13 cellular contexts compared by ENCODE assay signal in genomic region chr6:26493258-26493657, GRCh38. TPM values are rescaled to one million over a fixed set of nuclear protein-coding genes. Genes with fewer than 3 reads are reported as not detected.
DNase-seq lines count a peak whose midpoint lies in the region; ATAC-seq and TF ChIP-seq lines count a peak whose summit lies in the region.
"Had no signal": no experiment of that assay in that cellular context is flagged by ENCODE, and none has a peak within 500 bp of the region (broad histone marks: within the 10 kb centered on the region; RNA-seq: fewer than 3 reads in every experiment).

No MANE protein-coding gene starts in this region.

- peaks cover 19% of the 10 kb centered on the region for H3K27me3 ChIP-seq in AG04450 (ENCODE audit: control insufficient read depth, insufficient read depth, low read length)
- no peaks in the 10 kb centered on the region for H3K27me3 ChIP-seq in RWPE2 (ENCODE audit: insufficient read depth, poor library complexity, severe bottlenecking)
- no peaks in the 10 kb centered on the region for H3K27me3 ChIP-seq in testis
- H3K27me3 ChIP-seq: pancreas had no signal

- ATAC-seq in RWPE2 (ENCODE audit: low read depth), result peak; percentile 58; the same call in 2 of the 3 replicates
- ATAC-seq in HG02623 (IDR thresholded peaks at IDR 0.05; ENCODE audit: unreplicated experiment), result no peak
- ATAC-seq in HG03159 (IDR thresholded peaks at IDR 0.05; ENCODE audit: unreplicated experiment), result no peak
- ATAC-seq: esophagus mucosa; pancreas; stimulated activated memory B cell treated with anti-CD40 and anti-IgM and Interleukin-4, amounts not matched to agents 10 μg/mL and 1 μg/mL and 100 μg/mL, for 72 hours had no signal

- H3K4me1 ChIP-seq in RWPE2 (ENCODE audit: insufficient read depth, poor library complexity, severe bottlenecking) (no peaks in the 10 kb centered on the region), testis (no peaks in the 10 kb centered on the region)
- H3K4me1 ChIP-seq: pancreas had no signal

- POLR2A ChIA-PET in AG04450 (lab: Yijun Ruan, JAX), result no interaction called here

- H3K9me3 ChIP-seq in AG04450 (ENCODE audit: control insufficient read depth, insufficient read depth, low read length) (no peaks in the 10 kb centered on the region), RWPE2 (ENCODE audit: severe bottlenecking) (no peaks in the 10 kb centered on the region), testis (no peaks in the 10 kb centered on the region)
- H3K9me3 ChIP-seq: pancreas had no signal

- 78 to 85% methylated on average over 2 of the region's 2 CpGs for WGBS in testis, 2 donors

- H3K36me3 ChIP-seq in RWPE2 (ENCODE audit: low read depth) (no peaks in the 10 kb centered on the region), testis (ENCODE audit: low read depth, missing control alignments) (no peaks in the 10 kb centered on the region)
- H3K36me3 ChIP-seq: pancreas had no signal

- peak; percentile 46 for TF ChIP-seq CTCF in AG04450 (IDR thresholded peaks at IDR 0.05; ENCODE audit: low read depth, low read length)
- peak; percentile 29; the same call in 1 of the 2 replicates for TF ChIP-seq CTCF in GM12875 (IDR thresholded peaks at IDR 0.05; ENCODE audit: borderline replicate concordance, insufficient read depth, low read depth, low read length)
- TF ChIP-seq CTCF in RWPE2 (IDR thresholded peaks at IDR 0.05; ENCODE audit: poor library complexity, severe bottlenecking), result peak; percentile 18
- TF ChIP-seq CTCF in fibroblast of pulmonary artery (IDR thresholded peaks at IDR 0.05; ENCODE audit: low read length, missing control alignments), result peak; percentile 28
- peak in 1 of 3 experiments; percentile 18 for TF ChIP-seq CTCF in testis (IDR thresholded peaks at IDR 0.05)

- DNase-seq in AG04450 (ENCODE audit: low read depth, low spot score) (no peak), RWPE2 (ENCODE audit: low spot score) (no peak), fibroblast of pulmonary artery (ENCODE audit: low read depth) (peak; percentile 44), testis (no peak), COLO668 (lab: John Stamatoyannopoulos, UW; ENCODE audit: unreplicated experiment) (no peak)
- DNase-seq: activated CD8-positive, alpha-beta memory T cell treated with anti-CD3 and anti-CD28 coated beads, Interleukin-2, amount 50 U/mL, for 4 hours; NCI-H524 treated with DMSO at 0.1 percent for 48 hours; pancreas had no signal

- no peak for TF ChIP-seq POLR2A in testis (IDR thresholded peaks at IDR 0.05)

- CTCF ChIA-PET in AG04450 (lab: Charles Lee), result interaction anchor here (1.2 to 1.3 kb wide), 2 partner anchors 9 to 152 kb away, joined by 4 read pairs; no protein-coding TSS in a partner anchor

- H3K27ac ChIP-seq in AG04450 (ENCODE audit: low read depth, low read length) (no peak overlapping the region), RWPE2 (ENCODE audit: poor library complexity, severe bottlenecking) (no peak overlapping the region), testis (peak overlapping the region in 1 of 2 donors; percentile 55)
- H3K27ac ChIP-seq: pancreas had no signal

- H3K4me3 ChIP-seq in AG04450 (ENCODE audit: low read depth, low read length), result no peak overlapping the region
- no peak overlapping the region for H3K4me3 ChIP-seq in GM12875 (ENCODE audit: low read depth, low read length)
- no peak overlapping the region for H3K4me3 ChIP-seq in RWPE2 (ENCODE audit: severe bottlenecking)
- no peak overlapping the region for H3K4me3 ChIP-seq in fibroblast of pulmonary artery (replicated peaks; ENCODE audit: low read depth, low read length)
- no peak overlapping the region for H3K4me3 ChIP-seq in testis
- H3K4me3 ChIP-seq: pancreas had no signal

- intact Hi-C loops in testis (cut with DNase I; ENCODE audit: low total_unique reads), result no loop called here

RNA-seq across cellular contexts. Expression of gene BTN1A1, which starts 6.8 kb away (rescaled TPM):
- 0.04 TPM in 1 of 2 replicates, not detected in the other for polyA plus RNA-seq in AG04450 (2011; rRNA removed)
- polyA minus RNA-seq in AG04450 (2011; rRNA and poly(A)+ RNA removed), result not detected in 2 replicates
- total RNA-seq in testis, result under 1 TPM; 0.31 TPM
- polyA plus RNA-seq in testis (ENCODE audit: insufficient read depth, low read depth, low replicate concordance), result 0.30 TPM
- total RNA-seq: esophagus mucosa, pancreas had no signal
- polyA plus RNA-seq: pancreas had no signal

RNA-seq across cellular contexts. Expression of gene BTN2A1, which starts 35.5 kb away (rescaled TPM):
- 29.5 TPM in 2 replicates for polyA plus RNA-seq in AG04450 (2011; rRNA removed)
- polyA minus RNA-seq in AG04450 (2011; rRNA and poly(A)+ RNA removed), result 25.0 and 28.4 TPM in 2 replicates
- total RNA-seq in testis, result 10 to 100 TPM; 26.0 to 27.6 TPM
- 27.9 TPM for polyA plus RNA-seq in testis (ENCODE audit: insufficient read depth, low read depth, low replicate concordance)

RNA-seq across cellular contexts. Expression of gene HMGN4, which starts 44.9 kb away (rescaled TPM):
- 59.0 and 72.3 TPM in 2 replicates for polyA plus RNA-seq in AG04450 (2011; rRNA removed)
- polyA minus RNA-seq in AG04450 (2011; rRNA and poly(A)+ RNA removed), result 18.6 and 27.4 TPM in 2 replicates
- 10 to 100 TPM; 69.4 to 74.8 TPM for total RNA-seq in testis
- polyA plus RNA-seq in testis (ENCODE audit: insufficient read depth, low read depth, low replicate concordance), result 72.2 TPM

RNA-seq across cellular contexts. Expression of gene BTN3A3, which starts 53.0 kb away (rescaled TPM):
- 40.5 and 45.6 TPM in 2 replicates for polyA plus RNA-seq in AG04450 (2011; rRNA removed)
- polyA minus RNA-seq in AG04450 (2011; rRNA and poly(A)+ RNA removed), result 44.7 and 46.6 TPM in 2 replicates
- 1 to 10 TPM; 7.3 to 7.6 TPM for total RNA-seq in testis
- polyA plus RNA-seq in testis (ENCODE audit: insufficient read depth, low read depth, low replicate concordance), result 15.2 TPM
